8 cellular contexts compared by ENCODE assay signal in the genomic region with DNA sequence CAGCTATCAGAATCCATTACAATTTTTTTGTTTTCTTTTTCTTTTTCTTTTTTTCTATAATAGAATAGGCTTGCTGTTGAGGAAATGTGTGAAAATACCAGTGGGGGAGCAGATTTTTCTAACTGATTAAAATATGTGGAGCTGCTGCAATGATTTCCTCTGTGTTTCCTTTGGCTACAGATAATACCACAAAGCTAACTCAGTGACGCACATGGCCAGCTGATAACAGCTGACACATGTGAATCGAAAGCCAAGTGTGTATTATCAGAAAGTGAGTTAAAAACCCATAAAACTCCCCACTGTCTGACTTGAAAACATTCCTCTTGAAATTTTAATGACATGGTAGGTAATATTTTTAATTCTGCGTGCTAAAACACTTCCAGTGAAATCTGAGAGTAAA.
DNase-seq lines count a peak whose midpoint lies in the region; ATAC-seq lines count a peak whose summit lies in the region.

No MANE protein-coding gene starts in this region.

- DNase-seq in COLO829 (ENCODE audit: low spot score) (peak; percentile 2), T-helper 22 cell (ENCODE audit: low read depth) (peak; percentile 7), glomerular visceral epithelial cell (ENCODE audit: extremely low spot score) (peak; percentile 38), MG63 (no peak), NCI-H1694 treated with DMSO at 0.1 percent for 48 hours (lab: John Stamatoyannopoulos, UW) (no peak), anterior cingulate cortex (lab: John Stamatoyannopoulos, UW) (no peak), NCI-H2196 treated with DMSO at 0.1 percent for 48 hours (lab: John Stamatoyannopoulos, UW; ENCODE audit: unreplicated experiment) (no peak)

- H3K36me3 ChIP-seq in MG63: no peaks in the 10 kb centered on the region

- peak; percentile 61 for ATAC-seq in GM21737 (IDR thresholded peaks at IDR 0.05; ENCODE audit: unreplicated experiment)

- no peaks in the 10 kb centered on the region for H3K9me3 ChIP-seq in MG63

- no peak overlapping the region for H3K4me3 ChIP-seq in MG63

- H3K27me3 ChIP-seq in MG63: no peaks in the 10 kb centered on the region

Comparison
In these comparisons a context has a peak if more than half of its experiments do, and no peak if none do; other contexts are left out.
1. DNase-seq: peak in COLO829 (single experiment), T-helper 22 cell (single experiment) and glomerular visceral epithelial cell (single experiment); none in MG63 (single experiment), NCI-H1694 treated with DMSO at 0.1 percent for 48 hours (single experiment), anterior cingulate cortex (0 of 58) and NCI-H2196 treated with DMSO at 0.1 percent for 48 hours (single experiment).